In genomic region chr9:101271102-101271501, GRCh38 we compare ENCODE assay signal across 1 cellular context.
TF ChIP-seq lines count a peak whose summit lies in the region.

No MANE protein-coding gene starts in this region.

TF ChIP-seq in WTC11, 78 proteins besides CTCF, POLR2A, EP300 and RAD21 (continued from another document):
- TF ChIP-seq ZNF281 (CRISPR knock-in tag; IDR thresholded peaks at IDR 0.05): no peak
